Comparison of ENCODE assay signal across 8 cellular contexts in the genomic region with DNA sequence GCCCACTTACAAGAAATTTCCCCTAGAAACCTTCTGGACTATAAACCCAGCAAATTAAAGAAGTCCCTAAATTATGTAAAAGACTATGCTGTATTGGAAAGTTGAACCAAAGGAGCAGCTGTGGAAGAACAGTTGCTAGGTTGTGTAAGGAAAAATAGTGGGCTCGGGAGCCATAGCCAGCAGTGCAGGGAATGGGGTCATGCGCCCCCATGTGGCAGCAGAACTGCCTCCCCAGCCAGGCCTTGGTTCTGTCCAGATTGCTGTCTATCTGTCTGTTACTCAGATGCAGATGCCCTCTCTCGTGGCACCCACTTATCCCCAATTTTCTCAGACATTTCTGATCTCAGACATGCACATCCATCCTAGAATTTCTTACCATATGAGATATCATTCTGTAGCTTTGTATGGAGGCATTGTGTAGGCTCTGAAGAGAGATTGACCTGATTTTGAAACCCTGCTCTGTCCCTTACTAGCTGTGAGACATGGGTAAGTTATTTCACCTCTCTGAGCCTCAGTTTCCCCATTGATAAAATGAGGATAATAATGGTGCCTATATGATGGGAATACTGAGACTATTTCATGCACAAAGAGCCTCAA.
DNase-seq lines count a peak whose midpoint lies in the region; ATAC-seq, FAIRE-seq and TF ChIP-seq lines count a peak whose summit lies in the region.

No MANE protein-coding gene starts in this region.

- FAIRE-seq in kidney (lab: Jason Lieb, UNC): no peak

- TF ChIP-seq CTCF in breast epithelium (IDR thresholded peaks at IDR 0.05) (peak in 2 of 3 donors; percentile 34 to 59), kidney (IDR thresholded peaks at IDR 0.05; ENCODE audit: borderline replicate concordance, extremely low read depth, insufficient read depth) (peak; percentile 56)

- H3K4me1 ChIP-seq in breast epithelium: no peaks in the 10 kb centered on the region
- H3K4me1 ChIP-seq in kidney (ENCODE audit: control insufficient read depth in 1 of 2, insufficient read depth in 1 of 2, low read depth in 1 of 2, low read length in 2 of 2): no peaks in the 10 kb centered on the region

- no peak for TF ChIP-seq POLR2A in breast epithelium (IDR thresholded peaks at IDR 0.05)

- intact Hi-C loops in breast epithelium (cut with DNase I; ENCODE audit: low total_unique reads) (no loop called here), kidney (cut with DNase I) (no loop called here)

- H3K9ac ChIP-seq in kidney (ENCODE audit: low read length in 2 of 2): no peak overlapping the region

- peak; percentile 75 for ATAC-seq in HG02610 (IDR thresholded peaks at IDR 0.05; ENCODE audit: unreplicated experiment)

- DNase-seq in stimulated activated CD4-positive, alpha-beta T cell treated with anti-CD3 and anti-CD28 coated beads, Interleukin-4, amount 100 ng/mL, for 1 hour: peak; percentile 2
- DNase-seq in stimulated activated CD4-positive, alpha-beta T cell treated with anti-CD3 and anti-CD28 coated beads, Interleukin-4, amount 100 ng/mL, for 4 hours: no peak
- DNase-seq in NCI-H345 treated with DMSO at 0.1 percent for 48 hours (lab: John Stamatoyannopoulos, UW; ENCODE audit: unreplicated experiment) (peak; percentile 35), breast epithelium (ENCODE audit: low spot score in 2 of 2) (no peak), kidney (no peak), substantia nigra (lab: John Stamatoyannopoulos, UW) (peak in 39 of 49 donors; percentile 2 to 75 (median 31))
- no peak for DNase-seq in NK-92 treated with Interleukin-12 subunit alpha and Interleukin-12 subunit beta, amount 100 ng/mL, for 24 hours (lab: John Stamatoyannopoulos, UW)

- no peaks in the 10 kb centered on the region for H3K27me3 ChIP-seq in breast epithelium

- H3K4me3 ChIP-seq in breast epithelium (no peak overlapping the region), kidney (ENCODE audit: low read length in 2 of 2) (no peak overlapping the region)

- H3K36me3 ChIP-seq in breast epithelium (no peaks in the 10 kb centered on the region), kidney (ENCODE audit: control insufficient read depth in 1 of 2, insufficient read depth in 2 of 2, low read length in 2 of 2) (no peaks in the 10 kb centered on the region)

- no peaks in the 10 kb centered on the region for H3K9me3 ChIP-seq in breast epithelium
- H3K9me3 ChIP-seq in kidney (ENCODE audit: control insufficient read depth in 1 of 2, low read length in 2 of 2): no peaks in the 10 kb centered on the region

- no peak overlapping the region for H3K27ac ChIP-seq in breast epithelium
- H3K27ac ChIP-seq in kidney (ENCODE audit: low read depth in 2 of 2, low read length in 2 of 2): no peak overlapping the region
- H3K27ac ChIP-seq in substantia nigra (ENCODE audit: low read depth, low read length, poor library complexity, severe bottlenecking): no peak overlapping the region

Comparison
In these comparisons a context has a peak if more than half of its experiments do, and no peak if none do; other contexts are left out.
1. DNase-seq: peak in stimulated activated CD4-positive, alpha-beta T cell treated with anti-CD3 and anti-CD28 coated beads, Interleukin-4, amount 100 ng/mL, for 1 hour (single experiment), NCI-H345 treated with DMSO at 0.1 percent for 48 hours (single experiment) and substantia nigra (39 of 49); none in stimulated activated CD4-positive, alpha-beta T cell treated with anti-CD3 and anti-CD28 coated beads, Interleukin-4, amount 100 ng/mL, for 4 hours (0 of 2), breast epithelium (0 of 2), kidney (single experiment) and NK-92 treated with Interleukin-12 subunit alpha and Interleukin-12 subunit beta, amount 100 ng/mL, for 24 hours (single experiment).